Comparison of ENCODE assay signal across 17 cellular contexts in genomic region chr6:122361314-122361979, GRCh38. TPM values are rescaled to one million over a fixed set of nuclear protein-coding genes. Genes with fewer than 3 reads are reported as not detected.
DNase-seq lines count a peak whose midpoint lies in the region; ATAC-seq and TF ChIP-seq lines count a peak whose summit lies in the region.
"Had no signal": no experiment of that assay in that cellular context is flagged by ENCODE, and none has a peak within 500 bp of the region (broad histone marks: within the 10 kb centered on the region; RNA-seq: fewer than 3 reads in every experiment).

No MANE protein-coding gene starts in this region.

- no peaks in the 10 kb centered on the region for H3K36me3 Mint-ChIP-seq in WTC11
- H3K36me3 Mint-ChIP-seq in activated CD4-positive, alpha-beta T cell treated with anti-CD3 and anti-CD28 coated beads, Interleukin-2, amount 10 ng/mL, durations not matched to agents 7 days and 5 days (ENCODE audit: low read depth), result no peaks in the 10 kb centered on the region

- H3K27me3 Mint-ChIP-seq in WTC11 (ENCODE audit: low read depth), result no peaks in the 10 kb centered on the region
- peaks cover 3% of the 10 kb centered on the region for H3K27me3 Mint-ChIP-seq in activated CD4-positive, alpha-beta T cell treated with anti-CD3 and anti-CD28 coated beads, Interleukin-2, amount 10 ng/mL, durations not matched to agents 7 days and 5 days

- peak; percentile 67 for ATAC-seq in WTC11

- H3K4me1 Mint-ChIP-seq in WTC11, result no peaks in the 10 kb centered on the region
- no peaks in the 10 kb centered on the region for H3K4me1 Mint-ChIP-seq in activated CD4-positive, alpha-beta T cell treated with anti-CD3 and anti-CD28 coated beads, Interleukin-2, amount 10 ng/mL, durations not matched to agents 7 days and 5 days

- TF ChIP-seq CTCF in WTC11 (IDR thresholded peaks at IDR 0.05), result no peak

- DNase-seq in NCI-H82 (lab: John Stamatoyannopoulos, UW), result peak; percentile 16
- DNase-seq in NCI-H82 treated with DMSO at 0.1 percent for 48 hours (lab: John Stamatoyannopoulos, UW; ENCODE audit: unreplicated experiment), result no peak
- peak; percentile 82 for DNase-seq in NCI-H146 (lab: John Stamatoyannopoulos, UW)
- DNase-seq in WTC11 (ENCODE audit: low spot score), result peak; percentile 18
- peak; percentile 57 for DNase-seq in posterior vena cava (ENCODE audit: low spot score)
- DNase-seq in activated CD4-positive, alpha-beta T cell treated with anti-CD3 and anti-CD28 coated beads, Interleukin-2, amount 10 ng/mL, durations not matched to agents 7 days and 5 days, result no peak
- no peak for DNase-seq in DMS79 (lab: John Stamatoyannopoulos, UW)
- no peak for DNase-seq in activated effector memory CD4-positive, alpha-beta T cell treated with Interleukin-2 at 50 U/mL for 16 hours
- DNase-seq: Caco-2; CD4-positive, alpha-beta T cell; DMS53; NCI-H1105 treated with DMSO at 0.1 percent for 48 hours; NCI-H187; NCI-H226; NCI-H524 treated with DMSO at 0.1 percent for 48 hours; NK-92 treated with Interleukin-12 subunit alpha and Interleukin-12 subunit beta, amount 100 ng/mL, for 24 hours; Right ventricle myocardium superior had no signal

- no peak overlapping the region for H3K4me3 Mint-ChIP-seq in WTC11
- H3K4me3 Mint-ChIP-seq in activated CD4-positive, alpha-beta T cell treated with anti-CD3 and anti-CD28 coated beads, Interleukin-2, amount 10 ng/mL, durations not matched to agents 7 days and 5 days, result no peak overlapping the region
- H3K4me3 Mint-ChIP-seq: CD4-positive, alpha-beta T cell had no signal

- peaks cover 13% of the 10 kb centered on the region for H3K9me3 Mint-ChIP-seq in WTC11
- H3K9me3 Mint-ChIP-seq in activated CD4-positive, alpha-beta T cell treated with anti-CD3 and anti-CD28 coated beads, Interleukin-2, amount 10 ng/mL, durations not matched to agents 7 days and 5 days, result no peaks in the 10 kb centered on the region
- H3K9me3 Mint-ChIP-seq: CD4-positive, alpha-beta T cell had no signal

- H3K27ac Mint-ChIP-seq in WTC11, result no peak overlapping the region
- H3K27ac Mint-ChIP-seq in activated CD4-positive, alpha-beta T cell treated with anti-CD3 and anti-CD28 coated beads, Interleukin-2, amount 10 ng/mL, durations not matched to agents 7 days and 5 days, result no peak overlapping the region
- H3K27ac Mint-ChIP-seq: CD4-positive, alpha-beta T cell had no signal

- intact Hi-C loops in posterior vena cava (cut with DNase I), result no loop called here

- POLR2A ChIA-PET in WTC11 (lab: Charles Lee), result no interaction called here
- POLR2A ChIA-PET in activated CD4-positive, alpha-beta T cell treated with anti-CD3 and anti-CD28 coated beads, Interleukin-2, amount 10 ng/mL, durations not matched to agents 7 days and 5 days (lab: Charles Lee), result no interaction called here

- CTCF ChIA-PET in WTC11 (lab: Charles Lee), result interaction anchor here (0.6 to 1.0 kb wide), 3 partner anchors 10 to 1380 kb away, joined by 3 to 4 read pairs (median 3); no protein-coding TSS in a partner anchor
- CTCF ChIA-PET in activated CD4-positive, alpha-beta T cell treated with anti-CD3 and anti-CD28 coated beads, Interleukin-2, amount 10 ng/mL, durations not matched to agents 7 days and 5 days (lab: Charles Lee), result interaction anchor here (1.3 kb wide), 1 partner anchor 13 kb away, joined by 4 read pairs; no protein-coding TSS in a partner anchor

TF ChIP-seq in WTC11, 78 proteins besides CTCF, POLR2A, EP300 and RAD21:
- TF ChIP-seq ATF1 (CRISPR knock-in tag; IDR thresholded peaks at IDR 0.05), result no peak
- no peak for TF ChIP-seq TP53 (CRISPR knock-in tag; IDR thresholded peaks at IDR 0.05)
- no peak for TF ChIP-seq FOXK1 (CRISPR knock-in tag; IDR thresholded peaks at IDR 0.05)
- TF ChIP-seq NR2C2 (CRISPR knock-in tag; IDR thresholded peaks at IDR 0.05), result no peak
- no peak for TF ChIP-seq MLX (CRISPR knock-in tag; IDR thresholded peaks at IDR 0.05)
- no peak for TF ChIP-seq CBFB (CRISPR knock-in tag; IDR thresholded peaks at IDR 0.05; ENCODE audit: low read depth)
- no peak for TF ChIP-seq CDX4 (CRISPR knock-in tag; IDR thresholded peaks at IDR 0.05; ENCODE audit: borderline replicate concordance)
- no peak for TF ChIP-seq GRHL2 (CRISPR knock-in tag; IDR thresholded peaks at IDR 0.05; ENCODE audit: insufficient replicate concordance, severe bottlenecking)
- no peak for TF ChIP-seq GTF2I (CRISPR knock-in tag; conservative IDR thresholded peaks at IDR 0.05)
- no peak for TF ChIP-seq ZNF121 (CRISPR knock-in tag; IDR thresholded peaks at IDR 0.05)
- no peak for TF ChIP-seq MXD4 (CRISPR knock-in tag; IDR thresholded peaks at IDR 0.05; ENCODE audit: borderline replicate concordance)
- no peak for TF ChIP-seq NR1H2 (CRISPR knock-in tag; IDR thresholded peaks at IDR 0.05)
- TF ChIP-seq AR (CRISPR knock-in tag; IDR thresholded peaks at IDR 0.05), result no peak

RNA-seq across cellular contexts. Expression of gene HSF2, which starts 38.0 kb away (rescaled TPM):
- total RNA-seq in WTC11 (2021), result 10.6 to 12.1 TPM (median 11.8 TPM) in 3 replicates
- 10 to 100 TPM in 1 of 2 donors, 1 to 10 TPM in 1; 7.8 to 12.7 TPM for total RNA-seq in posterior vena cava
- 10 to 100 TPM; 12.6 to 16.4 TPM for total RNA-seq in activated CD4-positive, alpha-beta T cell treated with anti-CD3 and anti-CD28 coated beads, Interleukin-2, amount 10 ng/mL, durations not matched to agents 7 days and 5 days

Comparison
In these comparisons a context has a peak if more than half of its experiments do, and no peak if none do; other contexts are left out.
1. DNase-seq: peak in NCI-H82 (single experiment), NCI-H146 (single experiment), WTC11 (single experiment) and posterior vena cava (single experiment); none in NCI-H82 treated with DMSO at 0.1 percent for 48 hours (single experiment), activated CD4-positive, alpha-beta T cell treated with anti-CD3 and anti-CD28 coated beads, Interleukin-2, amount 10 ng/mL, durations not matched to agents 7 days and 5 days (single experiment), DMS79 (single experiment) and activated effector memory CD4-positive, alpha-beta T cell treated with Interleukin-2 at 50 U/mL for 16 hours (single experiment).